20 cellular contexts compared by ENCODE assay signal in genomic region chr4:43380093-43380492, GRCh38.
"Had no signal": no experiment of that assay in that cellular context is flagged by ENCODE, and none has a peak within 500 bp of the region (broad histone marks: within the 10 kb centered on the region; RNA-seq: fewer than 3 reads in every experiment).

No MANE protein-coding gene starts in this region.

- H3K27ac ChIP-seq: hepatocyte, neutrophil, psoas muscle, right lobe of liver, tibial artery, upper lobe of left lung, uterus had no signal

- ATAC-seq: effector memory CD8-positive, alpha-beta T cell; naive thymus-derived CD4-positive, alpha-beta T cell; psoas muscle; right lobe of liver; stimulated activated memory B cell treated with anti-CD40 and anti-IgM and Interleukin-4, amounts not matched to agents 10 μg/mL and 1 μg/mL and 100 μg/mL, for 72 hours had no signal

- H2AFZ ChIP-seq: hepatocyte had no signal

- H3K9me3 ChIP-seq: neutrophil, psoas muscle, right lobe of liver, tibial artery, upper lobe of left lung, uterus had no signal

- FAIRE-seq: islet of Langerhans had no signal

- H3K9me3 Mint-ChIP-seq: nephron progenitor cell had no signal

- H3K4me2 ChIP-seq: hepatocyte had no signal

- H3K4me1 ChIP-seq: psoas muscle, right lobe of liver, tibial artery, upper lobe of left lung, uterus had no signal

- H3K36me3 ChIP-seq: neutrophil, right lobe of liver, tibial artery, upper lobe of left lung, uterus had no signal

- H3K79me2 ChIP-seq: hepatocyte had no signal

- H3K4me3 Mint-ChIP-seq: dendritic cell treated with granulocyte-macrophage colony-stimulating factor and Interleukin-4, amounts not matched to agents 40 ng/mL and 50 ng/mL, for 4 days; effector memory CD8-positive, alpha-beta T cell; naive thymus-derived CD4-positive, alpha-beta T cell; nephron progenitor cell; stimulated activated memory B cell treated with anti-CD40 and anti-IgM and Interleukin-4, amounts not matched to agents 10 μg/mL and 1 μg/mL and 100 μg/mL, for 72 hours; stimulated activated naive CD8-positive, alpha-beta T cell treated with anti-CD3 and anti-CD28 coated beads, Interleukin-15, Interleukin-2, amounts not matched to agents 100 ng/mL and 50 ng/mL, for 24 hours had no signal

- DNase-seq: effector memory CD8-positive, alpha-beta T cell; erythroblast; foreskin fibroblast; head of caudate nucleus; kidney glomerular epithelial cell; naive thymus-derived CD4-positive, alpha-beta T cell; nephron progenitor cell; psoas muscle; retina; right lobe of liver; stimulated activated CD4-positive, alpha-beta T cell treated with anti-CD3 and anti-CD28 coated beads, Interleukin-4, amount 100 ng/mL, for 1 hour; tibial artery; upper lobe of left lung; uterus had no signal

- H3K4me3 ChIP-seq: hepatocyte, psoas muscle, right lobe of liver, tibial artery, upper lobe of left lung, uterus had no signal

- H3K27ac Mint-ChIP-seq: dendritic cell treated with granulocyte-macrophage colony-stimulating factor and Interleukin-4, amounts not matched to agents 40 ng/mL and 50 ng/mL, for 4 days; effector memory CD8-positive, alpha-beta T cell; naive thymus-derived CD4-positive, alpha-beta T cell; nephron progenitor cell; stimulated activated memory B cell treated with anti-CD40 and anti-IgM and Interleukin-4, amounts not matched to agents 10 μg/mL and 1 μg/mL and 100 μg/mL, for 72 hours; stimulated activated naive CD8-positive, alpha-beta T cell treated with anti-CD3 and anti-CD28 coated beads, Interleukin-15, Interleukin-2, amounts not matched to agents 100 ng/mL and 50 ng/mL, for 24 hours had no signal

- H3K27me3 Mint-ChIP-seq: dendritic cell treated with granulocyte-macrophage colony-stimulating factor and Interleukin-4, amounts not matched to agents 40 ng/mL and 50 ng/mL, for 4 days; effector memory CD8-positive, alpha-beta T cell; naive thymus-derived CD4-positive, alpha-beta T cell; stimulated activated memory B cell treated with anti-CD40 and anti-IgM and Interleukin-4, amounts not matched to agents 10 μg/mL and 1 μg/mL and 100 μg/mL, for 72 hours; stimulated activated naive CD8-positive, alpha-beta T cell treated with anti-CD3 and anti-CD28 coated beads, Interleukin-15, Interleukin-2, amounts not matched to agents 100 ng/mL and 50 ng/mL, for 24 hours had no signal

- H3K36me3 Mint-ChIP-seq: naive thymus-derived CD4-positive, alpha-beta T cell; stimulated activated memory B cell treated with anti-CD40 and anti-IgM and Interleukin-4, amounts not matched to agents 10 μg/mL and 1 μg/mL and 100 μg/mL, for 72 hours had no signal

- H3K27me3 ChIP-seq: hepatocyte, neutrophil, right lobe of liver, tibial artery, upper lobe of left lung, uterus had no signal

- H3K4me1 Mint-ChIP-seq: nephron progenitor cell; stimulated activated memory B cell treated with anti-CD40 and anti-IgM and Interleukin-4, amounts not matched to agents 10 μg/mL and 1 μg/mL and 100 μg/mL, for 72 hours had no signal
